20 cellular contexts compared by ENCODE assay signal in genomic region chr6:39208233-39208720, GRCh38. TPM values are rescaled to one million over a fixed set of nuclear protein-coding genes. Genes with fewer than 3 reads are reported as not detected.
A peak's percentile ranks its signal among the peaks of the same experiment; 100 is the strongest.
DNase-seq lines count a peak whose midpoint lies in the region; ATAC-seq, FAIRE-seq and TF ChIP-seq lines count a peak whose summit lies in the region.
"Had no signal": no experiment of that assay in that cellular context is flagged by ENCODE, and none has a peak within 500 bp of the region (broad histone marks: within the 10 kb centered on the region; RNA-seq: fewer than 3 reads in every experiment).

No MANE protein-coding gene starts in this region.

- no peak overlapping the region for H3K9ac ChIP-seq in mesendoderm (ENCODE audit: low read length)

- H3K4me1 Mint-ChIP-seq in stimulated activated naive B cell treated with anti-CD40 and anti-IgM and Interleukin-4, amounts not matched to agents 10 μg/mL and 1 μg/mL and 100 μg/mL, for 72 hours, result peaks cover 2 to 15% of the 10 kb centered on the region in 2 donors

- no peak for TF ChIP-seq POLR2A in GM12892 (IDR thresholded peaks at IDR 0.05; ENCODE audit: low read depth, low read length)

- H3K23ac ChIP-seq in mesendoderm (ENCODE audit: low read length), result no peak overlapping the region

- H2AK5ac ChIP-seq in mesendoderm (ENCODE audit: low read length), result no peak overlapping the region

- H2BK5ac ChIP-seq in mesendoderm (ENCODE audit: low read length), result no peak overlapping the region

- H3K79me1 ChIP-seq in mesendoderm (ENCODE audit: low read length), result peaks cover 30% of the 10 kb centered on the region

- H3K4ac ChIP-seq in mesendoderm (ENCODE audit: low read depth, low read length), result no peak overlapping the region

- no peak overlapping the region for H2BK15ac ChIP-seq in mesendoderm (replicated peaks; ENCODE audit: low read depth)

- H3K36me3 Mint-ChIP-seq in stimulated activated naive B cell treated with anti-CD40 and anti-IgM and Interleukin-4, amounts not matched to agents 10 μg/mL and 1 μg/mL and 100 μg/mL, for 72 hours, result peaks cover 0 to 5% of the 10 kb centered on the region in 2 donors

- no peak overlapping the region for H2BK120ac ChIP-seq in mesendoderm (ENCODE audit: low read depth, low read length)

- H3K9me3 Mint-ChIP-seq in stimulated activated naive B cell treated with anti-CD40 and anti-IgM and Interleukin-4, amounts not matched to agents 10 μg/mL and 1 μg/mL and 100 μg/mL, for 72 hours, result no peaks in the 10 kb centered on the region
- H3K9me3 Mint-ChIP-seq: CD8-positive, alpha-beta memory T cell; stimulated activated naive CD8-positive, alpha-beta T cell treated with anti-CD3 and anti-CD28 coated beads, Interleukin-15, Interleukin-2, amounts not matched to agents 100 ng/mL and 50 ng/mL, for 24 hours had no signal

- no peak for ATAC-seq in stimulated activated naive B cell treated with anti-CD40 and anti-IgM and Interleukin-4, amounts not matched to agents 10 μg/mL and 1 μg/mL and 100 μg/mL, for 72 hours (replicated peaks)
- ATAC-seq in GM21367 (IDR thresholded peaks at IDR 0.05; ENCODE audit: unreplicated experiment), result no peak
- ATAC-seq: naive thymus-derived CD4-positive, alpha-beta T cell had no signal

- no CpG with 5 or more reads among the region's 6 CpGs for WGBS in mesendoderm (ENCODE audit: extremely low coverage, insufficient coverage, low lambda C conversion rate)

- TF ChIP-seq CTCF in HL-60 (IDR thresholded peaks at IDR 0.05; ENCODE audit: insufficient read depth, low read length), result no peak

- no peak overlapping the region for H3K4me3 Mint-ChIP-seq in stimulated activated naive B cell treated with anti-CD40 and anti-IgM and Interleukin-4, amounts not matched to agents 10 μg/mL and 1 μg/mL and 100 μg/mL, for 72 hours
- H3K4me3 Mint-ChIP-seq: CD8-positive, alpha-beta memory T cell; HFFc6; naive thymus-derived CD4-positive, alpha-beta T cell; stimulated activated naive CD8-positive, alpha-beta T cell treated with anti-CD3 and anti-CD28 coated beads, Interleukin-15, Interleukin-2, amounts not matched to agents 100 ng/mL and 50 ng/mL, for 24 hours had no signal

- H4K5ac ChIP-seq in mesendoderm (ENCODE audit: low read length), result no peak overlapping the region

- no peak for FAIRE-seq in GM12892 (lab: Jason Lieb, UNC)
- FAIRE-seq: colon, islet of Langerhans had no signal

- H3K27ac ChIP-seq in HL-60 (replicated peaks) (peak overlapping the region; percentile 77), SJCRH30 (peak overlapping the region; percentile 42), mesendoderm (ENCODE audit: low read depth, low read length) (no peak overlapping the region)
- H3K27ac ChIP-seq: brain microvascular endothelial cell had no signal

- H3K27me3 ChIP-seq in HL-60 (ENCODE audit: insufficient read depth, poor library complexity, severe bottlenecking) (no peaks in the 10 kb centered on the region), SJCRH30 (no peaks in the 10 kb centered on the region), mesendoderm (ENCODE audit: insufficient read depth, low read length, poor library complexity) (no peaks in the 10 kb centered on the region)
- H3K27me3 ChIP-seq: brain microvascular endothelial cell, upper lobe of left lung had no signal

- H3K27me3 Mint-ChIP-seq in stimulated activated naive B cell treated with anti-CD40 and anti-IgM and Interleukin-4, amounts not matched to agents 10 μg/mL and 1 μg/mL and 100 μg/mL, for 72 hours, result peaks cover 39 to 55% of the 10 kb centered on the region in 2 donors
- H3K27me3 Mint-ChIP-seq: CD8-positive, alpha-beta memory T cell; naive thymus-derived CD4-positive, alpha-beta T cell; stimulated activated naive CD8-positive, alpha-beta T cell treated with anti-CD3 and anti-CD28 coated beads, Interleukin-15, Interleukin-2, amounts not matched to agents 100 ng/mL and 50 ng/mL, for 24 hours had no signal

- H3K4me3 ChIP-seq in HL-60 (replicated peaks; ENCODE audit: insufficient read depth, low read length) (no peak overlapping the region), SJCRH30 (no peak overlapping the region), mesendoderm (ENCODE audit: low read length) (no peak overlapping the region)
- H3K4me3 ChIP-seq: upper lobe of left lung had no signal

- peaks cover 29% of the 10 kb centered on the region for H3K79me2 ChIP-seq in mesendoderm (ENCODE audit: control insufficient read depth, insufficient read depth, low read length)

- H3K4me1 ChIP-seq in SJCRH30 (peaks cover 37% of the 10 kb centered on the region), mesendoderm (ENCODE audit: control insufficient read depth, low read depth, low read length) (peaks cover 32% of the 10 kb centered on the region)

- H3K36me3 ChIP-seq in SJCRH30, result no peaks in the 10 kb centered on the region
- no peaks in the 10 kb centered on the region for H3K36me3 ChIP-seq in mesendoderm (ENCODE audit: control insufficient read depth, insufficient read depth, low read length)
- H3K36me3 ChIP-seq: brain microvascular endothelial cell, upper lobe of left lung had no signal

- H3K56ac ChIP-seq in mesendoderm (ENCODE audit: low read length), result no peak overlapping the region

- peak overlapping the region; percentile 16 for H3K18ac ChIP-seq in mesendoderm (ENCODE audit: low read length)

- DNase-seq in HL-60 (ENCODE audit: low read depth in 1 of 2, low spot score in 1 of 2) (no peak), SJCRH30 (peak; percentile 21 to 59), mesendoderm (no peak), GM12892 (ENCODE audit: insufficient read length) (no peak), iPS-NIHi11 (ENCODE audit: low spot score) (no peak)
- no peak for DNase-seq in stimulated activated naive B cell treated with anti-CD40 and anti-IgM and Interleukin-4, amounts not matched to agents 10 μg/mL and 1 μg/mL and 100 μg/mL, for 72 hours
- DNase-seq: brain microvascular endothelial cell; CD8-positive, alpha-beta memory T cell; HFFc6; naive thymus-derived CD4-positive, alpha-beta T cell; NCI-H1417 treated with DMSO at 0.1 percent for 48 hours; NCI-H2107; NCI-H510A treated with DMSO at 0.1 percent for 48 hours; T1000; upper lobe of left lung had no signal

- peak overlapping the region; percentile 4 for H3K27ac Mint-ChIP-seq in stimulated activated naive B cell treated with anti-CD40 and anti-IgM and Interleukin-4, amounts not matched to agents 10 μg/mL and 1 μg/mL and 100 μg/mL, for 72 hours
- H3K27ac Mint-ChIP-seq: HFFc6; stimulated activated naive CD8-positive, alpha-beta T cell treated with anti-CD3 and anti-CD28 coated beads, Interleukin-15, Interleukin-2, amounts not matched to agents 100 ng/mL and 50 ng/mL, for 24 hours had no signal

- H3K9me3 ChIP-seq in SJCRH30 (replicated peaks), result no peaks in the 10 kb centered on the region
- H3K9me3 ChIP-seq: upper lobe of left lung had no signal

- no peak overlapping the region for H3K4me2 ChIP-seq in mesendoderm (ENCODE audit: low read length)

- no peak overlapping the region for H4K8ac ChIP-seq in mesendoderm (ENCODE audit: low read depth, low read length)

RNA-seq across cellular contexts. Expression of gene KCNK5, which starts 21.0 kb away (rescaled TPM):
- 9.5 and 9.7 TPM in 2 replicates for total RNA-seq in SJCRH30 (2014; rRNA removed; shearing (Covaris generic))
- polyA plus RNA-seq in mesendoderm (2013, experiment 1 of 2), result 8.2 TPM
- polyA plus RNA-seq in mesendoderm (2013, experiment 2 of 2), result 8.3 TPM
- 2.5 TPM for polyA plus RNA-seq in GM12892 (2012; ENCODE audit: missing spikeins)
- total RNA-seq: HFFc6, LHCN-M2 had no signal

Comparison
In these comparisons a context has a peak if more than half of its experiments do, and no peak if none do; other contexts are left out.
1. DNase-seq: peak in SJCRH30 (2 of 2); none in HL-60 (0 of 2), mesendoderm (single experiment), stimulated activated naive B cell treated with anti-CD40 and anti-IgM and Interleukin-4, amounts not matched to agents 10 μg/mL and 1 μg/mL and 100 μg/mL, for 72 hours (single experiment), GM12892 (single experiment) and iPS-NIHi11 (single experiment).